ENCODE assay signal across 21 cellular contexts in the genomic region with DNA sequence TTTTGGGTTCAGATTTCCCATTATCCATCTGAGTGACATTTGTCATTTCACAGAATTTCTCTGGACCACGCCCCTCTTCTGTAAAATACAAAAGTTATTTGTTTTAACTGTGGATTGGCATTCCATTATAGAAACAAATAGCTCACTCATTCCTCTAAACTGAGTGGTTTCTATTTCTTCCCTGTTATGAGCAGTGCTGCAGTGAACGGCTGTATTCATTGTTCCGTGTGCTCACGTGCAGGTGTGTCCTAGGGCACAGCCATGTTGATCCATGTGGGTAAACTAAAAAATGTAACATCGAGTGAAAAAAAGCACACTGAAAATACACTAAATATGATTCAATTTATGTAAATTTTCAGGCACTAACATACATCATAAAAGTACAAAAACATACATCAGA. TPM values are rescaled to one million over a fixed set of nuclear protein-coding genes. Genes with fewer than 3 reads are reported as not detected.
"Had no signal": no experiment of that assay in that cellular context is flagged by ENCODE, and none has a peak within 500 bp of the region (broad histone marks: within the 10 kb centered on the region; RNA-seq: fewer than 3 reads in every experiment).

No MANE protein-coding gene starts in this region.

- H3K27ac Mint-ChIP-seq: immature natural killer cell; naive thymus-derived CD4-positive, alpha-beta T cell; nephron progenitor cell; type B pancreatic cell had no signal

- H3K36me3 Mint-ChIP-seq: type B pancreatic cell had no signal

- ATAC-seq: gastrocnemius medialis; lower lobe of right lung; naive thymus-derived CD4-positive, alpha-beta T cell; right cardiac atrium; stimulated activated naive CD8-positive, alpha-beta T cell treated with anti-CD3 and anti-CD28 coated beads, Interleukin-15, Interleukin-2, amounts not matched to agents 100 U/mL and 50 U/mL, for 24 hours had no signal

- DNase-seq: dorsolateral prefrontal cortex; effector CD8-positive, alpha-beta T cell; gastrocnemius medialis; glutamatergic neuron; immature natural killer cell; left ventricle myocardium inferior; lower lobe of right lung; mesenchymal stem cell; naive thymus-derived CD4-positive, alpha-beta T cell; nephron progenitor cell; right cardiac atrium; stimulated activated CD4-positive, alpha-beta T cell treated with anti-CD3 and anti-CD28 coated beads, Interleukin-2, amount 100 ng/mL, for 48 hours; stimulated activated naive CD8-positive, alpha-beta T cell treated with anti-CD3 and anti-CD28 coated beads, Interleukin-15, Interleukin-2, amounts not matched to agents 100 U/mL and 50 U/mL, for 24 hours; thyroid gland had no signal

- H3K27me3 Mint-ChIP-seq: type B pancreatic cell had no signal

- H3K9me3 Mint-ChIP-seq: immature natural killer cell, type B pancreatic cell had no signal

- H3K27me3 ChIP-seq: dorsolateral prefrontal cortex, gastrocnemius medialis, suprapubic skin, thyroid gland had no signal

- H3K4me1 ChIP-seq: gastrocnemius medialis, left ventricle myocardium inferior, lower lobe of right lung, suprapubic skin, thyroid gland had no signal

- H3K4me3 Mint-ChIP-seq: immature natural killer cell; naive thymus-derived CD4-positive, alpha-beta T cell; nephron progenitor cell; type B pancreatic cell had no signal

- H3K4me3 ChIP-seq: coronary artery, dorsolateral prefrontal cortex, gastrocnemius medialis, left ventricle myocardium inferior, lower lobe of right lung, smooth muscle cell, suprapubic skin, thyroid gland had no signal

- H3K9me3 ChIP-seq: gastrocnemius medialis, lower lobe of right lung, suprapubic skin, thyroid gland had no signal

- H3K4me1 Mint-ChIP-seq: nephron progenitor cell had no signal

- H3K36me3 ChIP-seq: gastrocnemius medialis, left ventricle myocardium inferior, lower lobe of right lung, suprapubic skin, thyroid gland had no signal

RNA-seq across cellular contexts. Expression of gene IL12RB2, which starts 27.0 kb away (rescaled TPM):
- total RNA-seq: chondrocyte, fibroblast of lung, osteoblast, smooth muscle cell had no signal
- polyA plus RNA-seq: smooth muscle cell had no signal
